1 cellular context compared by ENCODE assay signal in genomic region chr4:51842167-51842553, GRCh38.
TF ChIP-seq lines count a peak whose summit lies in the region.

No MANE protein-coding gene starts in this region.

TF ChIP-seq in K562, 482 proteins besides CTCF, POLR2A, EP300 and RAD21 (continued from another document and continues in another):
- TF ChIP-seq, protein P1, sequence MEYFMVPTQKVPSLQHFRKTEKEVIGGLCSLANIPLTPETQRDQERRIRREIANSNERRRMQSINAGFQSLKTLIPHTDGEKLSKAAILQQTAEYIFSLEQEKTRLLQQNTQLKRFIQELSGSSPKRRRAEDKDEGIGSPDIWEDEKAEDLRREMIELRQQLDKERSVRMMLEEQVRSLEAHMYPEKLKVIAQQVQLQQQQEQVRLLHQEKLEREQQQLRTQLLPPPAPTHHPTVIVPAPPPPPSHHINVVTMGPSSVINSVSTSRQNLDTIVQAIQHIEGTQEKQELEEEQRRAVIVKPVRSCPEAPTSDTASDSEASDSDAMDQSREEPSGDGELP (CRISPR knock-in tag; IDR thresholded peaks at IDR 0.05; ENCODE audit: borderline replicate concordance), result no peak
- TF ChIP-seq ZNF586 (CRISPR knock-in tag; conservative IDR thresholded peaks at IDR 0.05), result no peak
- TF ChIP-seq ZBTB7A (IDR thresholded peaks at IDR 0.05; ENCODE audit: borderline replicate concordance, control insufficient read depth, low read depth, low read length), result peak; percentile 57; the same call in 1 of the 2 replicates
- TF ChIP-seq, protein P2, sequence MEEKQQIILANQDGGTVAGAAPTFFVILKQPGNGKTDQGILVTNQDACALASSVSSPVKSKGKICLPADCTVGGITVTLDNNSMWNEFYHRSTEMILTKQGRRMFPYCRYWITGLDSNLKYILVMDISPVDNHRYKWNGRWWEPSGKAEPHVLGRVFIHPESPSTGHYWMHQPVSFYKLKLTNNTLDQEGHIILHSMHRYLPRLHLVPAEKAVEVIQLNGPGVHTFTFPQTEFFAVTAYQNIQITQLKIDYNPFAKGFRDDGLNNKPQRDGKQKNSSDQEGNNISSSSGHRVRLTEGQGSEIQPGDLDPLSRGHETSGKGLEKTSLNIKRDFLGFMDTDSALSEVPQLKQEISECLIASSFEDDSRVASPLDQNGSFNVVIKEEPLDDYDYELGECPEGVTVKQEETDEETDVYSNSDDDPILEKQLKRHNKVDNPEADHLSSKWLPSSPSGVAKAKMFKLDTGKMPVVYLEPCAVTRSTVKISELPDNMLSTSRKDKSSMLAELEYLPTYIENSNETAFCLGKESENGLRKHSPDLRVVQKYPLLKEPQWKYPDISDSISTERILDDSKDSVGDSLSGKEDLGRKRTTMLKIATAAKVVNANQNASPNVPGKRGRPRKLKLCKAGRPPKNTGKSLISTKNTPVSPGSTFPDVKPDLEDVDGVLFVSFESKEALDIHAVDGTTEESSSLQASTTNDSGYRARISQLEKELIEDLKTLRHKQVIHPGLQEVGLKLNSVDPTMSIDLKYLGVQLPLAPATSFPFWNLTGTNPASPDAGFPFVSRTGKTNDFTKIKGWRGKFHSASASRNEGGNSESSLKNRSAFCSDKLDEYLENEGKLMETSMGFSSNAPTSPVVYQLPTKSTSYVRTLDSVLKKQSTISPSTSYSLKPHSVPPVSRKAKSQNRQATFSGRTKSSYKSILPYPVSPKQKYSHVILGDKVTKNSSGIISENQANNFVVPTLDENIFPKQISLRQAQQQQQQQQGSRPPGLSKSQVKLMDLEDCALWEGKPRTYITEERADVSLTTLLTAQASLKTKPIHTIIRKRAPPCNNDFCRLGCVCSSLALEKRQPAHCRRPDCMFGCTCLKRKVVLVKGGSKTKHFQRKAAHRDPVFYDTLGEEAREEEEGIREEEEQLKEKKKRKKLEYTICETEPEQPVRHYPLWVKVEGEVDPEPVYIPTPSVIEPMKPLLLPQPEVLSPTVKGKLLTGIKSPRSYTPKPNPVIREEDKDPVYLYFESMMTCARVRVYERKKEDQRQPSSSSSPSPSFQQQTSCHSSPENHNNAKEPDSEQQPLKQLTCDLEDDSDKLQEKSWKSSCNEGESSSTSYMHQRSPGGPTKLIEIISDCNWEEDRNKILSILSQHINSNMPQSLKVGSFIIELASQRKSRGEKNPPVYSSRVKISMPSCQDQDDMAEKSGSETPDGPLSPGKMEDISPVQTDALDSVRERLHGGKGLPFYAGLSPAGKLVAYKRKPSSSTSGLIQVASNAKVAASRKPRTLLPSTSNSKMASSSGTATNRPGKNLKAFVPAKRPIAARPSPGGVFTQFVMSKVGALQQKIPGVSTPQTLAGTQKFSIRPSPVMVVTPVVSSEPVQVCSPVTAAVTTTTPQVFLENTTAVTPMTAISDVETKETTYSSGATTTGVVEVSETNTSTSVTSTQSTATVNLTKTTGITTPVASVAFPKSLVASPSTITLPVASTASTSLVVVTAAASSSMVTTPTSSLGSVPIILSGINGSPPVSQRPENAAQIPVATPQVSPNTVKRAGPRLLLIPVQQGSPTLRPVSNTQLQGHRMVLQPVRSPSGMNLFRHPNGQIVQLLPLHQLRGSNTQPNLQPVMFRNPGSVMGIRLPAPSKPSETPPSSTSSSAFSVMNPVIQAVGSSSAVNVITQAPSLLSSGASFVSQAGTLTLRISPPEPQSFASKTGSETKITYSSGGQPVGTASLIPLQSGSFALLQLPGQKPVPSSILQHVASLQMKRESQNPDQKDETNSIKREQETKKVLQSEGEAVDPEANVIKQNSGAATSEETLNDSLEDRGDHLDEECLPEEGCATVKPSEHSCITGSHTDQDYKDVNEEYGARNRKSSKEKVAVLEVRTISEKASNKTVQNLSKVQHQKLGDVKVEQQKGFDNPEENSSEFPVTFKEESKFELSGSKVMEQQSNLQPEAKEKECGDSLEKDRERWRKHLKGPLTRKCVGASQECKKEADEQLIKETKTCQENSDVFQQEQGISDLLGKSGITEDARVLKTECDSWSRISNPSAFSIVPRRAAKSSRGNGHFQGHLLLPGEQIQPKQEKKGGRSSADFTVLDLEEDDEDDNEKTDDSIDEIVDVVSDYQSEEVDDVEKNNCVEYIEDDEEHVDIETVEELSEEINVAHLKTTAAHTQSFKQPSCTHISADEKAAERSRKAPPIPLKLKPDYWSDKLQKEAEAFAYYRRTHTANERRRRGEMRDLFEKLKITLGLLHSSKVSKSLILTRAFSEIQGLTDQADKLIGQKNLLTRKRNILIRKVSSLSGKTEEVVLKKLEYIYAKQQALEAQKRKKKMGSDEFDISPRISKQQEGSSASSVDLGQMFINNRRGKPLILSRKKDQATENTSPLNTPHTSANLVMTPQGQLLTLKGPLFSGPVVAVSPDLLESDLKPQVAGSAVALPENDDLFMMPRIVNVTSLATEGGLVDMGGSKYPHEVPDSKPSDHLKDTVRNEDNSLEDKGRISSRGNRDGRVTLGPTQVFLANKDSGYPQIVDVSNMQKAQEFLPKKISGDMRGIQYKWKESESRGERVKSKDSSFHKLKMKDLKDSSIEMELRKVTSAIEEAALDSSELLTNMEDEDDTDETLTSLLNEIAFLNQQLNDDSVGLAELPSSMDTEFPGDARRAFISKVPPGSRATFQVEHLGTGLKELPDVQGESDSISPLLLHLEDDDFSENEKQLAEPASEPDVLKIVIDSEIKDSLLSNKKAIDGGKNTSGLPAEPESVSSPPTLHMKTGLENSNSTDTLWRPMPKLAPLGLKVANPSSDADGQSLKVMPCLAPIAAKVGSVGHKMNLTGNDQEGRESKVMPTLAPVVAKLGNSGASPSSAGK (IDR thresholded peaks at IDR 0.05), result peak; percentile 78; the same call in 1 of the 2 replicates
- TF ChIP-seq ZNF232 (CRISPR knock-in tag; IDR thresholded peaks at IDR 0.05), result no peak
- TF ChIP-seq, protein P3, sequence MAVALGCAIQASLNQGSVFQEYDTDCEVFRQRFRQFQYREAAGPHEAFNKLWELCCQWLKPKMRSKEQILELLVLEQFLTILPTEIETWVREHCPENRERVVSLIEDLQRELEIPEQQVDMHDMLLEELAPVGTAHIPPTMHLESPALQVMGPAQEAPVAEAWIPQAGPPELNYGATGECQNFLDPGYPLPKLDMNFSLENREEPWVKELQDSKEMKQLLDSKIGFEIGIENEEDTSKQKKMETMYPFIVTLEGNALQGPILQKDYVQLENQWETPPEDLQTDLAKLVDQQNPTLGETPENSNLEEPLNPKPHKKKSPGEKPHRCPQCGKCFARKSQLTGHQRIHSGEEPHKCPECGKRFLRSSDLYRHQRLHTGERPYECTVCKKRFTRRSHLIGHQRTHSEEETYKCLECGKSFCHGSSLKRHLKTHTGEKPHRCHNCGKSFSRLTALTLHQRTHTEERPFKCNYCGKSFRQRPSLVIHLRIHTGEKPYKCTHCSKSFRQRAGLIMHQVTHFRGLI (CRISPR knock-in tag; IDR thresholded peaks at IDR 0.05), result no peak
- TF ChIP-seq THRAP3 (IDR thresholded peaks at IDR 0.05; ENCODE audit: borderline replicate concordance), result no peak
- TF ChIP-seq, protein P4, sequence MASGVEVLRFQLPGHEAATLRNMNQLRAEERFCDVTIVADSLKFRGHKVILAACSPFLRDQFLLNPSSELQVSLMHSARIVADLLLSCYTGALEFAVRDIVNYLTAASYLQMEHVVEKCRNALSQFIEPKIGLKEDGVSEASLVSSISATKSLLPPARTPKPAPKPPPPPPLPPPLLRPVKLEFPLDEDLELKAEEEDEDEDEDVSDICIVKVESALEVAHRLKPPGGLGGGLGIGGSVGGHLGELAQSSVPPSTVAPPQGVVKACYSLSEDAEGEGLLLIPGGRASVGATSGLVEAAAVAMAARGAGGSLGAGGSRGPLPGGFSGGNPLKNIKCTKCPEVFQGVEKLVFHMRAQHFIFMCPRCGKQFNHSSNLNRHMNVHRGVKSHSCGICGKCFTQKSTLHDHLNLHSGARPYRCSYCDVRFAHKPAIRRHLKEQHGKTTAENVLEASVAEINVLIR (CRISPR knock-in tag; IDR thresholded peaks at IDR 0.05), result no peak
- no peak for TF ChIP-seq GATA2 (CRISPR knock-in tag; IDR thresholded peaks at IDR 0.05)
- TF ChIP-seq RBBP5 (IDR thresholded peaks at IDR 0.05; ENCODE audit: borderline replicate concordance, insufficient read depth, low read length, poor library complexity, severe bottlenecking), result peak; percentile 5
- TF ChIP-seq ZNF592 (IDR thresholded peaks at IDR 0.05), result peak; percentile 49; the same call in 1 of the 2 replicates
- no peak for TF ChIP-seq PTBP1 (IDR thresholded peaks at IDR 0.05; ENCODE audit: low read depth, low read length)
- TF ChIP-seq MAFK (IDR thresholded peaks at IDR 0.05; ENCODE audit: low read length), result no peak
- TF ChIP-seq ARID3B (CRISPR knock-in tag; IDR thresholded peaks at IDR 0.05; ENCODE audit: borderline replicate concordance), result no peak
- 0 out of 2 replicates have a peak, but pooled peaks have one; percentile 34 for TF ChIP-seq NBN (IDR thresholded peaks at IDR 0.05; ENCODE audit: low read depth)
- no peak for TF ChIP-seq ZBTB2 (IDR thresholded peaks at IDR 0.05)
- no peak for TF ChIP-seq HDAC3 (IDR thresholded peaks at IDR 0.05; ENCODE audit: borderline replicate concordance, partially characterized antibody)
- TF ChIP-seq HOXB6 (CRISPR knock-in tag; IDR thresholded peaks at IDR 0.05; ENCODE audit: borderline replicate concordance), result no peak
- 0 out of 2 replicates have a peak, but pooled peaks have one; percentile 4 for TF ChIP-seq CREM (IDR thresholded peaks at IDR 0.05; ENCODE audit: low read depth)
- no peak for TF ChIP-seq ZFP36 (IDR thresholded peaks at IDR 0.05; ENCODE audit: low read depth, low read length, partially characterized antibody)
- TF ChIP-seq SNIP1 (IDR thresholded peaks at IDR 0.05; ENCODE audit: low read depth), result no peak
- TF ChIP-seq GABPB1 (CRISPR knock-in tag; IDR thresholded peaks at IDR 0.05), result 0 out of 2 replicates have a peak, but pooled peaks have one; percentile 7
- no peak for TF ChIP-seq ZC3H11A (IDR thresholded peaks at IDR 0.05; ENCODE audit: low read depth, low read length)
- no peak for TF ChIP-seq RBFOX2 (IDR thresholded peaks at IDR 0.05; ENCODE audit: low read depth, low read length)
- TF ChIP-seq, protein P5, sequence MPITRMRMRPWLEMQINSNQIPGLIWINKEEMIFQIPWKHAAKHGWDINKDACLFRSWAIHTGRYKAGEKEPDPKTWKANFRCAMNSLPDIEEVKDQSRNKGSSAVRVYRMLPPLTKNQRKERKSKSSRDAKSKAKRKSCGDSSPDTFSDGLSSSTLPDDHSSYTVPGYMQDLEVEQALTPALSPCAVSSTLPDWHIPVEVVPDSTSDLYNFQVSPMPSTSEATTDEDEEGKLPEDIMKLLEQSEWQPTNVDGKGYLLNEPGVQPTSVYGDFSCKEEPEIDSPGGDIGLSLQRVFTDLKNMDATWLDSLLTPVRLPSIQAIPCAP (CRISPR knock-in tag; IDR thresholded peaks at IDR 0.05; ENCODE audit: borderline replicate concordance), result no peak
- 0 out of 2 replicates have a peak, but pooled peaks have one; percentile 27 for TF ChIP-seq NFATC3 (IDR thresholded peaks at IDR 0.05)
- no peak for TF ChIP-seq ELF4 (CRISPR knock-in tag; IDR thresholded peaks at IDR 0.05)
- no peak for TF ChIP-seq XRCC5 (IDR thresholded peaks at IDR 0.05; ENCODE audit: low read depth, low read length)
- no peak for TF ChIP-seq LEF1 (IDR thresholded peaks at IDR 0.05)
- no peak for TF ChIP-seq POU5F1 (IDR thresholded peaks at IDR 0.05; ENCODE audit: borderline replicate concordance, low read depth, low read length, partially characterized antibody)
- TF ChIP-seq HDAC6 (IDR thresholded peaks at IDR 0.05; ENCODE audit: low read depth, low read length), result no peak
- TF ChIP-seq JUN (IDR thresholded peaks at IDR 0.05; ENCODE audit: borderline replicate concordance, low read depth, low read length), result no peak
- no peak for TF ChIP-seq JUN (CRISPR knock-in tag; IDR thresholded peaks at IDR 0.05; ENCODE audit: borderline replicate concordance)
